15 cellular contexts compared by ENCODE assay signal in genomic region chr13:85148009-85148408, GRCh38.
DNase-seq lines count a peak whose midpoint lies in the region; ATAC-seq and TF ChIP-seq lines count a peak whose summit lies in the region.
"Had no signal": no experiment of that assay in that cellular context is flagged by ENCODE, and none has a peak within 500 bp of the region (broad histone marks: within the 10 kb centered on the region; RNA-seq: fewer than 3 reads in every experiment).

No MANE protein-coding gene starts in this region.

- ATAC-seq in HG03196 (IDR thresholded peaks at IDR 0.05; ENCODE audit: unreplicated experiment), result no peak
- ATAC-seq: activated CD4-positive, CD25-positive, alpha-beta regulatory T cell treated with anti-CD3 and anti-CD28 coated beads, Interleukin-2, amount 50 U/mL, for 24 hours; activated T-cell treated with anti-CD3 and anti-CD28 coated beads, Interleukin-2, amount 50 U/mL, for 72 hours; GM12878 had no signal

- no peak overlapping the region for H3K9ac ChIP-seq in mammary epithelial cell (ENCODE audit: insufficient read depth, low read length)
- H3K9ac ChIP-seq in trophoblast cell (ENCODE audit: low read length), result no peak overlapping the region
- H3K9ac ChIP-seq: KMS-11 had no signal

- H2BK12ac ChIP-seq in trophoblast cell (ENCODE audit: low read length), result no peak overlapping the region

- H3K4me1 ChIP-seq in mammary epithelial cell (ENCODE audit: insufficient read depth, low read length) (no peaks in the 10 kb centered on the region), trophoblast cell (ENCODE audit: control insufficient read depth in 1 of 2, insufficient read depth in 2 of 2, low read length in 2 of 2) (no peaks in the 10 kb centered on the region)
- H3K4me1 ChIP-seq: tibial nerve had no signal

- no peak overlapping the region for H4K8ac ChIP-seq in trophoblast cell (ENCODE audit: low read depth, low read length)

- intact Hi-C loops in mammary epithelial cell (cut with micrococcal nuclease), result no loop called here

- no peaks in the 10 kb centered on the region for H4K20me1 ChIP-seq in mammary epithelial cell (ENCODE audit: insufficient read depth, low read length)

- H3K14ac ChIP-seq in trophoblast cell (ENCODE audit: low read length), result no peak overlapping the region

- CTCF ChIA-PET in mammary epithelial cell (lab: Charles Lee; ENCODE audit: low non-redundant PET), result no interaction called here

- no peak overlapping the region for H3K23ac ChIP-seq in trophoblast cell (ENCODE audit: low read length)

- BruUV-seq in mammary epithelial cell (replicated peaks; lab: Mats Ljungman, UMichigan), result no TSS peak

- H3K79me1 ChIP-seq in trophoblast cell (ENCODE audit: low read length), result no peaks in the 10 kb centered on the region

- H2BK120ac ChIP-seq in trophoblast cell (ENCODE audit: insufficient read depth, low read length, poor library complexity), result no peak overlapping the region

- in situ Hi-C loops in mammary epithelial cell (cut with MboI; ENCODE audit: low sequenced_read_pairs in 2 of 2), result no loop called here

- H3K79me2 ChIP-seq in mammary epithelial cell (ENCODE audit: insufficient read depth, low read length) (no peaks in the 10 kb centered on the region), trophoblast cell (ENCODE audit: control insufficient read depth, insufficient read depth, low read length, poor library complexity) (no peaks in the 10 kb centered on the region)

- H3K27me3 ChIP-seq in H7 (ENCODE audit: control insufficient read depth, insufficient read depth, low read length) (no peaks in the 10 kb centered on the region), mammary epithelial cell (ENCODE audit: insufficient read depth, low read length) (no peaks in the 10 kb centered on the region), trophoblast cell (ENCODE audit: insufficient read depth, low read length) (no peaks in the 10 kb centered on the region)
- H3K27me3 ChIP-seq: tibial nerve had no signal

- H4K12ac ChIP-seq in trophoblast cell (ENCODE audit: low read depth, low read length), result no peak overlapping the region

- no peak overlapping the region for H3K27ac ChIP-seq in mammary epithelial cell (ENCODE audit: insufficient read depth, low read depth, low read length)
- no peak overlapping the region for H3K27ac ChIP-seq in trophoblast cell (ENCODE audit: low read depth, low read length)
- H3K27ac ChIP-seq: KMS-11, tibial nerve had no signal

- TF ChIP-seq CTCF in mammary epithelial cell (conservative IDR thresholded peaks at IDR 0.05 in 1 of 2, IDR thresholded peaks at IDR 0.05 in 1 of 2; ENCODE audit: extremely low read depth in 1 of 2, insufficient read depth in 1 of 2, low read depth in 1 of 2, low read length in 2 of 2), result no peak

- peak; percentile 3 for DNase-seq in H7
- DNase-seq in NCI-H2196 (lab: John Stamatoyannopoulos, UW; ENCODE audit: unreplicated experiment), result peak; percentile 62
- no peak for DNase-seq in mammary epithelial cell
- DNase-seq in midbrain (lab: John Stamatoyannopoulos, UW), result peak; percentile 7
- no peak for DNase-seq in trophoblast cell
- DNase-seq in OCI-M1 (lab: John Stamatoyannopoulos, UW), result no peak
- no peak for DNase-seq in stimulated activated CD4-positive, alpha-beta T cell treated with anti-CD3 and anti-CD28 coated beads, Interleukin-2, amount 100 ng/mL, for 24 hours
- DNase-seq: activated T-cell treated with anti-CD3 and anti-CD28 coated beads, Interleukin-2, amount 50 U/mL, for 72 hours; aorta; HFFc6 had no signal

- H3K4me3 ChIP-seq in H7 (ENCODE audit: insufficient read depth, low read depth, low read length), result no peak overlapping the region
- H3K4me3 ChIP-seq in mammary epithelial cell (replicated peaks in 1 of 3; ENCODE audit: insufficient read depth in 1 of 3, low read depth in 2 of 3, low read length in 3 of 3), result no peak overlapping the region
- H3K4me3 ChIP-seq in trophoblast cell (ENCODE audit: low read depth, low read length), result no peak overlapping the region
- H3K4me3 ChIP-seq: GM12878, tibial nerve had no signal

- H2BK5ac ChIP-seq in trophoblast cell (ENCODE audit: low read depth, low read length, poor library complexity), result no peak overlapping the region

- H3K18ac ChIP-seq in trophoblast cell (ENCODE audit: low read length), result no peak overlapping the region

- H3K36me3 ChIP-seq in H7 (replicated peaks; ENCODE audit: control insufficient read depth, insufficient read depth, low read length), result no peaks in the 10 kb centered on the region
- H3K36me3 ChIP-seq in mammary epithelial cell (ENCODE audit: insufficient read depth, low read length), result no peaks in the 10 kb centered on the region
- no peaks in the 10 kb centered on the region for H3K36me3 ChIP-seq in trophoblast cell (ENCODE audit: control insufficient read depth in 1 of 2, insufficient read depth in 2 of 2, low read length in 2 of 2)
- H3K36me3 ChIP-seq: tibial nerve had no signal

- H3K4ac ChIP-seq in trophoblast cell (ENCODE audit: low read depth, low read length), result no peak overlapping the region

- no peaks in the 10 kb centered on the region for H3K9me3 ChIP-seq in mammary epithelial cell (replicated peaks; ENCODE audit: insufficient read depth, low read length)
- H3K9me3 ChIP-seq in trophoblast cell (ENCODE audit: insufficient read depth, low read depth, low read length), result no peaks in the 10 kb centered on the region
- H3K9me3 ChIP-seq: tibial nerve had no signal

- H3K4me2 ChIP-seq in mammary epithelial cell (ENCODE audit: insufficient read depth, low read depth, low read length), result no peak overlapping the region
- H3K4me2 ChIP-seq in trophoblast cell (ENCODE audit: low read length), result no peak overlapping the region
- H3K4me2 ChIP-seq: KMS-11 had no signal

- H2AK5ac ChIP-seq in trophoblast cell (ENCODE audit: low read length), result no peak overlapping the region

- peak overlapping the region; percentile 56 for H2AFZ ChIP-seq in mammary epithelial cell (ENCODE audit: low read depth, low read length)
- H2AFZ ChIP-seq in trophoblast cell (ENCODE audit: insufficient read depth, low read length, poor library complexity), result no peak overlapping the region

- WGBS in mammary epithelial cell (ENCODE audit: low coverage, missing lambda C conversion rate), result 40% methylated on average over 4 of the region's 4 CpGs
- no CpG with 5 or more reads among the region's 4 CpGs for WGBS in trophoblast cell (ENCODE audit: extremely low coverage, insufficient coverage, insufficient read length)

- dilution Hi-C loops in mammary epithelial cell (cut with HindIII; ENCODE audit: low sequenced_read_pairs), result no loop called here

- no peak overlapping the region for H4K91ac ChIP-seq in trophoblast cell (ENCODE audit: low read depth, low read length)

Comparison
In these comparisons a context has a peak if more than half of its experiments do, and no peak if none do; other contexts are left out.
1. DNase-seq: peak in H7 (single experiment), NCI-H2196 (single experiment) and midbrain (single experiment); none in mammary epithelial cell (single experiment), trophoblast cell (0 of 2), OCI-M1 (single experiment) and stimulated activated CD4-positive, alpha-beta T cell treated with anti-CD3 and anti-CD28 coated beads, Interleukin-2, amount 100 ng/mL, for 24 hours (0 of 2).